ENCODE assay signal across 9 cellular contexts in the genomic region with DNA sequence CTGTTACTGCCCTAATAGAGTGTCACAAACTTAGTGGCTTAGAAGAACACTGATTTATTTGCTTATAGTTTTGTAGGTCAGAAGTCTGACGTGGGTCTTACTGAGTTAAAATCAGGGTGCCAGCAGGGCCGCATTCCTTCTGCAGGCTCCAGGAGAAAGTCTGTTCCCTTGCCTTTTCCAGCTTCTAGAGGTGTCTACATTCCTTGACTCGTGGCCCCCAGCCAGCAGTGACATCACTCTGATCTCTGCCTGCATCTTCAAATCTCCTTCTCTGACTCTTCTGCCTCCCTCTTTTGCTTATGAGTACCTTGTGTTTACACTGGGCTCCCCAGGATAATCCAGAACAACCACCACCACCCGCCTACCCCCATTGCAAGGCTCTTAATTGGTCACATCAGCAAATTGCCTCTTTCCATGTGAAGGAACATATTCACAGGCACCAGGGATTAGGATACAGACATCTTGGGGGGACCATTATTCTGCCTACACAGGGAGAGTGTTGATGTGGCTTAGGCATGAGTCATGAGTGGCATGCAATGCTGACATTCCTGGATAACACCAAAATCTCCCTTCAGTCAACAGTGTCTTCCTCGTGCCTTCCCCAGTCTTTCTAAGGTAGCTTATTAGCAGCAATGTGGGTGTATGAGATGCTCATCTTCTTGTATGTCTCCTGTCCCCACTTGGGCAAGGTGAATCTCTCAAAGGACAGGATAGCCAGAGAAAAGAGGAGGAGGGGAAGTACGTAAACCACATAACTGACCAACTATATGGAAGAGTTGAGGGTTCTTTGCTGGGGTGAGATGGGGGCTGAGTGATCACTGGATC. TPM values are rescaled to one million over a fixed set of nuclear protein-coding genes. Genes with fewer than 3 reads are reported as not detected.
DNase-seq lines count a peak whose midpoint lies in the region; ATAC-seq and TF ChIP-seq lines count a peak whose summit lies in the region.
"Had no signal": no experiment of that assay in that cellular context is flagged by ENCODE, and none has a peak within 500 bp of the region (broad histone marks: within the 10 kb centered on the region; RNA-seq: fewer than 3 reads in every experiment).

No MANE protein-coding gene starts in this region.

- no peaks in the 10 kb centered on the region for H3K9me3 Mint-ChIP-seq in CD8-positive, alpha-beta T cell
- H3K9me3 Mint-ChIP-seq in activated naive CD8-positive, alpha-beta T cell treated with anti-CD3 and anti-CD28 coated beads, Interleukin-2, amount 50 U/mL, for 24 hours = no peaks in the 10 kb centered on the region
- H3K9me3 Mint-ChIP-seq in memory B cell = peaks cover 1% of the 10 kb centered on the region

- H3K4me3 Mint-ChIP-seq in CD8-positive, alpha-beta T cell = no peak overlapping the region
- H3K4me3 Mint-ChIP-seq in activated naive CD8-positive, alpha-beta T cell treated with anti-CD3 and anti-CD28 coated beads, Interleukin-2, amount 50 U/mL, for 24 hours = peak overlapping the region; percentile 9
- no peak overlapping the region for H3K4me3 Mint-ChIP-seq in memory B cell

- peak overlapping the region; percentile 89 for H3K27ac Mint-ChIP-seq in CD8-positive, alpha-beta T cell
- peak overlapping the region; percentile 90 for H3K27ac Mint-ChIP-seq in activated naive CD8-positive, alpha-beta T cell treated with anti-CD3 and anti-CD28 coated beads, Interleukin-2, amount 50 U/mL, for 24 hours
- H3K27ac Mint-ChIP-seq in memory B cell = peak overlapping the region; percentile 95

- H3K4me1 Mint-ChIP-seq in CD8-positive, alpha-beta T cell (ENCODE audit: low read depth) = peaks cover 69% of the 10 kb centered on the region
- peaks cover 78% of the 10 kb centered on the region for H3K4me1 Mint-ChIP-seq in activated naive CD8-positive, alpha-beta T cell treated with anti-CD3 and anti-CD28 coated beads, Interleukin-2, amount 50 U/mL, for 24 hours
- peaks cover 22% of the 10 kb centered on the region for H3K4me1 Mint-ChIP-seq in memory B cell

- DNase-seq in CD8-positive, alpha-beta T cell = no peak
- DNase-seq in HCEC 1CT (peak; percentile 24), memory B cell (ENCODE audit: low spot score in 2 of 2) (no peak), NCI-H69 (lab: John Stamatoyannopoulos, UW) (no peak), NCI-H146 treated with DMSO at 0.1 percent for 48 hours (lab: John Stamatoyannopoulos, UW; ENCODE audit: unreplicated experiment) (no peak), coronary artery (ENCODE audit: low spot score) (no peak)
- DNase-seq in activated naive CD8-positive, alpha-beta T cell treated with anti-CD3 and anti-CD28 coated beads, Interleukin-2, amount 50 U/mL, for 24 hours = no peak
- DNase-seq: Kasumi-1 had no signal

- H3K36me3 ChIP-seq in CD8-positive, alpha-beta T cell (ENCODE audit: insufficient read depth, low read length) = peaks cover 64% of the 10 kb centered on the region

- CTCF ChIA-PET in CD8-positive, alpha-beta T cell (lab: Charles Lee) = interaction anchor here (1.2 to 1.4 kb wide), 2 partner anchors 13 to 18 kb away, joined by 3 to 4 read pairs; no protein-coding TSS in a partner anchor

- H3K27me3 ChIP-seq in CD8-positive, alpha-beta T cell (ENCODE audit: insufficient read depth, low read length) = no peaks in the 10 kb centered on the region

- TF ChIP-seq CTCF in CD8-positive, alpha-beta T cell (IDR thresholded peaks at IDR 0.05) = no peak
- TF ChIP-seq CTCF in coronary artery (IDR thresholded peaks at IDR 0.05) = no peak

- no peaks in the 10 kb centered on the region for H3K27me3 Mint-ChIP-seq in CD8-positive, alpha-beta T cell (ENCODE audit: low read depth)
- no peaks in the 10 kb centered on the region for H3K27me3 Mint-ChIP-seq in activated naive CD8-positive, alpha-beta T cell treated with anti-CD3 and anti-CD28 coated beads, Interleukin-2, amount 50 U/mL, for 24 hours
- no peaks in the 10 kb centered on the region for H3K27me3 Mint-ChIP-seq in memory B cell

- H3K4me1 ChIP-seq in CD8-positive, alpha-beta T cell (ENCODE audit: insufficient read depth, low read length) = peaks cover 63% of the 10 kb centered on the region

- ATAC-seq in CD8-positive, alpha-beta T cell = no peak
- ATAC-seq in activated naive CD8-positive, alpha-beta T cell treated with anti-CD3 and anti-CD28 coated beads, Interleukin-2, amount 50 U/mL, for 24 hours = peak; percentile 63
- ATAC-seq in memory B cell (ENCODE audit: low read depth) = no peak
- ATAC-seq in HG03571 (IDR thresholded peaks at IDR 0.05; ENCODE audit: unreplicated experiment) = no peak

- intact Hi-C loops in CD8-positive, alpha-beta T cell (cut with DNase I, micrococcal nuclease) = no loop called here

- H3K4me3 ChIP-seq in CD8-positive, alpha-beta T cell (ENCODE audit: low read depth, low read length) = no peak overlapping the region
- H3K4me3 ChIP-seq in coronary artery = no peak overlapping the region

- H3K9me3 ChIP-seq in CD8-positive, alpha-beta T cell (ENCODE audit: low read length) = no peaks in the 10 kb centered on the region

- POLR2A ChIA-PET in CD8-positive, alpha-beta T cell (lab: Charles Lee) = interaction anchor here (1.1 to 1.6 kb wide), 2 partner anchors 19 to 92 kb away, joined by 3 to 4 read pairs; no protein-coding TSS in a partner anchor

- no peak overlapping the region for H3K27ac ChIP-seq in CD8-positive, alpha-beta T cell (ENCODE audit: low read depth, low read length)
- H3K27ac ChIP-seq in coronary artery = peak overlapping the region in 1 of 2 donors; percentile 53

- H3K36me3 Mint-ChIP-seq in CD8-positive, alpha-beta T cell = peaks cover 90% of the 10 kb centered on the region
- H3K36me3 Mint-ChIP-seq in activated naive CD8-positive, alpha-beta T cell treated with anti-CD3 and anti-CD28 coated beads, Interleukin-2, amount 50 U/mL, for 24 hours (ENCODE audit: low read depth) = peaks cover 75% of the 10 kb centered on the region
- H3K36me3 Mint-ChIP-seq in memory B cell = peaks cover 49% of the 10 kb centered on the region

RNA-seq across cellular contexts. Expression of gene CYFIP2, which starts 24.4 kb away (rescaled TPM):
- 100 to 1,000 TPM; 270 to 304 TPM for total RNA-seq in CD8-positive, alpha-beta T cell
